Comparison of ENCODE assay signal across 23 cellular contexts in genomic region chr9:137833721-137834613, GRCh38. TPM values are rescaled to one million over a fixed set of nuclear protein-coding genes. Genes with fewer than 3 reads are reported as not detected.
"Had no signal": no experiment of that assay in that cellular context is flagged by ENCODE, and none has a peak within 500 bp of the region (broad histone marks: within the 10 kb centered on the region; RNA-seq: fewer than 3 reads in every experiment).

No MANE protein-coding gene starts in this region.

- H3K4me1 ChIP-seq: colonic mucosa, gastrocnemius medialis, lower lobe of right lung, tibial nerve had no signal

- H3K9me3 ChIP-seq: colonic mucosa, gastrocnemius medialis, lower lobe of right lung, tibial nerve had no signal

- H3K4me2 ChIP-seq: smooth muscle cell had no signal

- DNase-seq: activated B cell treated with CpG ODN at 0.5 μM for 24 hours; activated CD8-positive, alpha-beta memory T cell treated with anti-CD3 and anti-CD28 coated beads, Interleukin-2, amount 10 ng/mL, durations not matched to agents 7 days and 5 days; activated CD8-positive, alpha-beta T cell treated with anti-CD3 and anti-CD28 coated beads, Interleukin-2, amount 10 ng/mL, durations not matched to agents 7 days and 5 days; activated naive CD4-positive, alpha-beta T cell; activated T-cell treated with anti-CD3 and anti-CD28 coated beads, Interleukin-2, amount 50 U/mL, for 48 hours; colonic mucosa; effector memory CD4-positive, alpha-beta T cell; gastrocnemius medialis; glutamatergic neuron; hippocampal formation; immature natural killer cell; kidney; lower lobe of right lung; mesenchymal stem cell; naive thymus-derived CD8-positive, alpha-beta T cell; stimulated activated CD4-positive, alpha-beta T cell treated with anti-CD3 and anti-CD28 coated beads, Interleukin-1b, Interleukin-23, amount 100 ng/mL, for 48 hours; stimulated activated CD4-positive, alpha-beta T cell treated with anti-CD3 and anti-CD28 coated beads, Interleukin-4, amount 100 ng/mL, for 4 hours; stimulated activated CD8-positive, alpha-beta memory T cell treated with anti-CD3 and anti-CD28 coated beads, Interleukin-4, amount 100 ng/mL, for 48 hours; T-helper 1 cell had no signal

- H3K27ac ChIP-seq: colonic mucosa, gastrocnemius medialis, lower lobe of right lung, tibial nerve had no signal

- H3K27me3 ChIP-seq: colonic mucosa, gastrocnemius medialis, tibial nerve had no signal

- FAIRE-seq: bronchial epithelial cell, kidney had no signal

- H3K4me3 ChIP-seq: colonic mucosa, gastrocnemius medialis, lower lobe of right lung, smooth muscle cell, tibial nerve had no signal

- ATAC-seq: activated CD8-positive, alpha-beta memory T cell treated with anti-CD3 and anti-CD28 coated beads, Interleukin-2, amount 10 ng/mL, durations not matched to agents 7 days and 5 days; activated CD8-positive, alpha-beta T cell treated with anti-CD3 and anti-CD28 coated beads, Interleukin-2, amount 10 ng/mL, durations not matched to agents 7 days and 5 days; gastrocnemius medialis; naive thymus-derived CD8-positive, alpha-beta T cell; stimulated activated memory B cell treated with anti-CD40 and anti-IgM and Interleukin-4, amounts not matched to agents 10 μg/mL and 1 μg/mL and 100 μg/mL, for 72 hours had no signal

RNA-seq across cellular contexts. Expression of gene CACNA1B, which starts 43.6 kb away (rescaled TPM):
- total RNA-seq: activated CD8-positive, alpha-beta memory T cell treated with anti-CD3 and anti-CD28 coated beads, Interleukin-2, amount 10 ng/mL, durations not matched to agents 7 days and 5 days; activated CD8-positive, alpha-beta T cell treated with anti-CD3 and anti-CD28 coated beads, Interleukin-2, amount 10 ng/mL, durations not matched to agents 7 days and 5 days; bronchial epithelial cell; naive thymus-derived CD8-positive, alpha-beta T cell had no signal
